9 cellular contexts compared by ENCODE assay signal in the genomic region with DNA sequence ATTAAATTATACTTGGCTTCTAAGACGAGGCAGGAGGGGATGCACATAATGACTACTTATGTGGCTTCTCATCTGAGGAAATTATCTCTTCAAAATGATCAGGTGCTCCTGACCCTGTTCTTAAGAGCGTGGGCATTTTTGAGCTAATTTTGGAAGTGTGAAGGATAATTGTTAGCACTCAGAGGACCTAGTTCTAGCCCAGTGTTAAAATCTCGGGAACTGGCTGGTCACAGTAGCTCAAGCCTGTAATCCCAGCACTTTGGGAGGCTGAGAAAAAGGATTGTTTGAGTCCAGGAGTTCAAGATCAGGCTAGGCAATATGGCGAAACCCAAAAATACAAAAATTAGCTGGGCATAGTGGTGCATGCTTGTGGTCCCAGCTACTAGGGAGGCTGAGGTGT.
"Had no signal": no experiment of that assay in that cellular context is flagged by ENCODE, and none has a peak within 500 bp of the region (broad histone marks: within the 10 kb centered on the region; RNA-seq: fewer than 3 reads in every experiment).

No MANE protein-coding gene starts in this region.

- H3K36me3 ChIP-seq: HAP-1 had no signal

- H3K27ac Mint-ChIP-seq: HFFc6 had no signal

- H3K9me3 ChIP-seq: HAP-1 had no signal

- ATAC-seq: HCT116, K562 had no signal

- H3K4me3 ChIP-seq: GM23248, HAP-1, K562 had no signal

- H3K4me3 Mint-ChIP-seq: HFFc6 had no signal

- DNase-seq: GM23248, GOT3, H7, HFFc6, IMR-90 had no signal

- H3K4me1 ChIP-seq: HAP-1 had no signal

- H3K27ac ChIP-seq: GM23248, HL-60 had no signal

- H3K9me3 Mint-ChIP-seq: HFFc6 had no signal
